Comparison of ENCODE assay signal across 20 cellular contexts in the genomic region with DNA sequence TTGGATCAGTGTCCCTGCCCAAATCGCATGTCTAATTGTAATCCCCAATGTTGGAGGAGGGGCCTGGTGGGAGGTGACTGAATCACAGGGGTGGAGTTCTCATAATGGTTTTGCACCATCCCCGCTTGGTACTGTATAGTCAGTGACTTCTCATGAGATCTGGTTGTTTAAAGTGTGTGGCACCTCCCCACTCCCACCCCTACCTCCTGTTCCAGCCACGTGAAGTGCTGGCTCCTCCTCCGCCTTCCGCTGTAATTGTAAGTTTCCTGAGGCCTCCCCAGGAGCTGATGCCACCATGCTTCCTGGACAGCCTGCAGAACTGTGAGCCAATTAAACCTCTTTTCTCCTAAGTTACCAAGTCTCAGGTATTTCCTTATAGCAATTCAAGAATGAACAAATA.
"Had no signal": no experiment of that assay in that cellular context is flagged by ENCODE, and none has a peak within 500 bp of the region (broad histone marks: within the 10 kb centered on the region; RNA-seq: fewer than 3 reads in every experiment).

No MANE protein-coding gene starts in this region.

- H3K9me3 ChIP-seq: heart right ventricle, left ventricle myocardium inferior, sigmoid colon, stomach, testis had no signal

- H3K4me3 Mint-ChIP-seq: activated CD4-positive, alpha-beta T cell treated with anti-CD3 and anti-CD28 coated beads, Interleukin-2, amount 10 ng/mL, durations not matched to agents 7 days and 5 days; activated CD8-positive, alpha-beta T cell treated with anti-CD3 and anti-CD28 coated beads, Interleukin-2, amount 10 ng/mL, durations not matched to agents 7 days and 5 days; dendritic cell treated with granulocyte-macrophage colony-stimulating factor and Interleukin-4, amounts not matched to agents 40 ng/mL and 50 ng/mL, for 4 days; neural progenitor cell; stimulated activated memory B cell treated with anti-CD40 and anti-IgM and Interleukin-4, amounts not matched to agents 10 μg/mL and 1 μg/mL and 100 μg/mL, for 72 hours had no signal

- DNase-seq: activated CD4-positive, alpha-beta T cell treated with anti-CD3 and anti-CD28 coated beads, Interleukin-2, amount 10 ng/mL, durations not matched to agents 7 days and 5 days; activated CD4-positive, CD25-positive, alpha-beta regulatory T cell treated with anti-CD3 and anti-CD28 coated beads, Interleukin-2, amount 50 U/mL, for 72 hours; activated CD8-positive, alpha-beta T cell treated with anti-CD3 and anti-CD28 coated beads, Interleukin-2, amount 10 ng/mL, durations not matched to agents 7 days and 5 days; effector CD4-positive, alpha-beta T cell; erythroblast; foreskin fibroblast; heart right ventricle; left ventricle myocardium inferior; mammary epithelial cell; retina; sigmoid colon; stimulated activated CD4-positive, alpha-beta T cell treated with anti-CD3 and anti-CD28 coated beads, Interleukin-15, amount 100 ng/mL, for 24 hours; stomach; testis had no signal

- H3K4me1 ChIP-seq: testis had no signal

- H3K4me3 ChIP-seq: heart right ventricle, left ventricle myocardium inferior, neural progenitor cell, sigmoid colon, smooth muscle cell, stomach, testis had no signal

- H3K27ac ChIP-seq: heart right ventricle, sigmoid colon, stomach, testis, VCaP had no signal

- H3K27me3 Mint-ChIP-seq: activated CD4-positive, alpha-beta T cell treated with anti-CD3 and anti-CD28 coated beads, Interleukin-2, amount 10 ng/mL, durations not matched to agents 7 days and 5 days; dendritic cell treated with granulocyte-macrophage colony-stimulating factor and Interleukin-4, amounts not matched to agents 40 ng/mL and 50 ng/mL, for 4 days; stimulated activated memory B cell treated with anti-CD40 and anti-IgM and Interleukin-4, amounts not matched to agents 10 μg/mL and 1 μg/mL and 100 μg/mL, for 72 hours had no signal

- H3K36me3 Mint-ChIP-seq: activated naive CD4-positive, alpha-beta T cell treated with anti-CD3 and anti-CD28 coated beads, Interleukin-2, amount 50 U/mL, for 72 hours; stimulated activated memory B cell treated with anti-CD40 and anti-IgM and Interleukin-4, amounts not matched to agents 10 μg/mL and 1 μg/mL and 100 μg/mL, for 72 hours had no signal

- H3K27me3 ChIP-seq: heart right ventricle, neural progenitor cell, sigmoid colon, stomach, testis had no signal

- H3K9me3 Mint-ChIP-seq: activated CD4-positive, alpha-beta T cell treated with anti-CD3 and anti-CD28 coated beads, Interleukin-2, amount 10 ng/mL, durations not matched to agents 7 days and 5 days; activated naive CD4-positive, alpha-beta T cell treated with anti-CD3 and anti-CD28 coated beads, Interleukin-2, amount 50 U/mL, for 72 hours; dendritic cell treated with granulocyte-macrophage colony-stimulating factor and Interleukin-4, amounts not matched to agents 40 ng/mL and 50 ng/mL, for 4 days; neural progenitor cell; stimulated activated memory B cell treated with anti-CD40 and anti-IgM and Interleukin-4, amounts not matched to agents 10 μg/mL and 1 μg/mL and 100 μg/mL, for 72 hours had no signal

- H3K4me1 Mint-ChIP-seq: activated CD4-positive, alpha-beta T cell treated with anti-CD3 and anti-CD28 coated beads, Interleukin-2, amount 10 ng/mL, durations not matched to agents 7 days and 5 days; stimulated activated memory B cell treated with anti-CD40 and anti-IgM and Interleukin-4, amounts not matched to agents 10 μg/mL and 1 μg/mL and 100 μg/mL, for 72 hours had no signal

- H3K27ac Mint-ChIP-seq: activated CD4-positive, alpha-beta T cell treated with anti-CD3 and anti-CD28 coated beads, Interleukin-2, amount 10 ng/mL, durations not matched to agents 7 days and 5 days; activated CD8-positive, alpha-beta T cell treated with anti-CD3 and anti-CD28 coated beads, Interleukin-2, amount 10 ng/mL, durations not matched to agents 7 days and 5 days; activated naive CD4-positive, alpha-beta T cell treated with anti-CD3 and anti-CD28 coated beads, Interleukin-2, amount 50 U/mL, for 72 hours; dendritic cell treated with granulocyte-macrophage colony-stimulating factor and Interleukin-4, amounts not matched to agents 40 ng/mL and 50 ng/mL, for 4 days; neural progenitor cell; stimulated activated memory B cell treated with anti-CD40 and anti-IgM and Interleukin-4, amounts not matched to agents 10 μg/mL and 1 μg/mL and 100 μg/mL, for 72 hours had no signal

- ATAC-seq: activated CD8-positive, alpha-beta T cell treated with anti-CD3 and anti-CD28 coated beads, Interleukin-2, amount 10 ng/mL, durations not matched to agents 7 days and 5 days; activated naive CD4-positive, alpha-beta T cell treated with anti-CD3 and anti-CD28 coated beads, Interleukin-2, amount 50 U/mL, for 72 hours; heart right ventricle; stimulated activated memory B cell treated with anti-CD40 and anti-IgM and Interleukin-4, amounts not matched to agents 10 μg/mL and 1 μg/mL and 100 μg/mL, for 72 hours had no signal

- H3K4me2 ChIP-seq: neural progenitor cell, smooth muscle cell had no signal

- H2AFZ ChIP-seq: neural progenitor cell had no signal

- H3K9ac ChIP-seq: neural progenitor cell had no signal
